Comparison of ENCODE assay signal across 8 cellular contexts in genomic region chr22:35400335-35400680, GRCh38. TPM values are rescaled to one million over a fixed set of nuclear protein-coding genes. Genes with fewer than 3 reads are reported as not detected.
DNase-seq lines count a peak whose midpoint lies in the region; ATAC-seq, FAIRE-seq and TF ChIP-seq lines count a peak whose summit lies in the region.

No MANE protein-coding gene starts in this region.

- peak overlapping the region; percentile 92 for H3K9ac ChIP-seq in skeletal muscle satellite cell (ENCODE audit: low read depth, low read length)

- ATAC-seq in GM18505 (IDR thresholded peaks at IDR 0.05; ENCODE audit: unreplicated experiment) (peak; percentile 9), HG03095 (IDR thresholded peaks at IDR 0.05; ENCODE audit: unreplicated experiment) (peak; percentile 2), left cardiac atrium (peak; percentile 7 to 16)
- ATAC-seq in activated CD8-positive, alpha-beta T cell treated with anti-CD3 and anti-CD28 coated beads for 36 hours = peak; percentile 12

- H3K4me3 ChIP-seq in skeletal muscle satellite cell (ENCODE audit: low read length) = peak overlapping the region; percentile 94

- peaks cover 7% of the 10 kb centered on the region for H3K36me3 ChIP-seq in skeletal muscle satellite cell (ENCODE audit: insufficient read depth, low read length)

- H3K27ac Mint-ChIP-seq in activated CD8-positive, alpha-beta T cell treated with anti-CD3 and anti-CD28 coated beads for 36 hours = peak overlapping the region; percentile 99

- H3K27me3 ChIP-seq in skeletal muscle satellite cell (ENCODE audit: control insufficient read depth, insufficient read depth, low read length) = no peaks in the 10 kb centered on the region

- H3K36me3 Mint-ChIP-seq in activated CD8-positive, alpha-beta T cell treated with anti-CD3 and anti-CD28 coated beads for 36 hours (ENCODE audit: low read depth) = peaks cover 46% of the 10 kb centered on the region

- H3K9me3 ChIP-seq in skeletal muscle satellite cell (replicated peaks; ENCODE audit: low read length) = no peaks in the 10 kb centered on the region

- in situ Hi-C loops in GM13977 (cut with MboI; ENCODE audit: low pct_unique_long_range_greater_than_20kb, low sequenced_read_pairs, unreplicated experiment) = no loop called here

- intact Hi-C loops in activated CD8-positive, alpha-beta T cell treated with anti-CD3 and anti-CD28 coated beads for 36 hours (cut with micrococcal nuclease) = no loop called here
- intact Hi-C loops in left cardiac atrium (cut with DNase I) = no loop called here

- POLR2A ChIA-PET in activated CD8-positive, alpha-beta T cell treated with anti-CD3 and anti-CD28 coated beads for 36 hours (lab: Charles Lee) = interaction anchor here (1.2 to 16.3 kb wide), 4 partner anchors 10 to 205 kb away, joined by 3 to 237 read pairs (median 64); no protein-coding TSS in a partner anchor

- CTCF ChIA-PET in activated CD8-positive, alpha-beta T cell treated with anti-CD3 and anti-CD28 coated beads for 36 hours (lab: Charles Lee) = interaction anchor here (2.0 kb wide), 1 partner anchor 49 kb away, joined by 7 read pairs; no protein-coding TSS in a partner anchor

- DNase-seq in activated CD8-positive, alpha-beta T cell treated with anti-CD3 and anti-CD28 coated beads for 36 hours = peak; percentile 48
- DNase-seq in left cardiac atrium (no peak), GM13977 (ENCODE audit: low spot score) (no peak), NCI-H526 treated with DMSO at 0.1 percent for 48 hours (lab: John Stamatoyannopoulos, UW) (no peak), H54 (ENCODE audit: insufficient read length, low spot score) (no peak)

- FAIRE-seq in H54 (lab: Jason Lieb, UNC) = no peak

- no peak for TF ChIP-seq POLR2A in GM18505 (IDR thresholded peaks at IDR 0.05; ENCODE audit: borderline replicate concordance, extremely low read depth, insufficient read depth, insufficient read length)
- TF ChIP-seq POLR2A in H54 (IDR thresholded peaks at IDR 0.05; ENCODE audit: low read depth, low read length) = no peak

- peak overlapping the region; percentile 92 for H3K4me2 ChIP-seq in skeletal muscle satellite cell (ENCODE audit: low read length)

- H3K4me3 Mint-ChIP-seq in activated CD8-positive, alpha-beta T cell treated with anti-CD3 and anti-CD28 coated beads for 36 hours = peak overlapping the region; percentile 99

- H3K27me3 Mint-ChIP-seq in activated CD8-positive, alpha-beta T cell treated with anti-CD3 and anti-CD28 coated beads for 36 hours = no peaks in the 10 kb centered on the region

- H3K4me1 ChIP-seq in skeletal muscle satellite cell (ENCODE audit: control insufficient read depth, insufficient read depth, low read length) = peaks cover 10% of the 10 kb centered on the region

- peaks cover 26% of the 10 kb centered on the region for H3K4me1 Mint-ChIP-seq in activated CD8-positive, alpha-beta T cell treated with anti-CD3 and anti-CD28 coated beads for 36 hours (ENCODE audit: low read depth)

- no peaks in the 10 kb centered on the region for H3K9me3 Mint-ChIP-seq in activated CD8-positive, alpha-beta T cell treated with anti-CD3 and anti-CD28 coated beads for 36 hours

- TF ChIP-seq CTCF in activated CD8-positive, alpha-beta T cell treated with anti-CD3 and anti-CD28 coated beads for 36 hours (IDR thresholded peaks at IDR 0.05) = no peak
- TF ChIP-seq CTCF in GM13977 (IDR thresholded peaks at IDR 0.05; ENCODE audit: extremely low read depth, insufficient read depth, missing control alignments) = no peak

RNA-seq across cellular contexts. Expression of gene MCM5, which starts 0.4 kb away (rescaled TPM):
- 100 to 1,000 TPM; 318 to 319 TPM for total RNA-seq in activated CD8-positive, alpha-beta T cell treated with anti-CD3 and anti-CD28 coated beads for 36 hours
- 10 to 100 TPM; 11.0 to 21.9 TPM for total RNA-seq in left cardiac atrium
- total RNA-seq in skeletal muscle satellite cell (2012; rRNA removed) = 43.2 and 46.9 TPM in 2 replicates

RNA-seq across cellular contexts. Expression of gene HMOX1, which starts 19.4 kb away (rescaled TPM):
- total RNA-seq in activated CD8-positive, alpha-beta T cell treated with anti-CD3 and anti-CD28 coated beads for 36 hours = under 1 TPM in 1 of 2 experiments, not detected in 1; 0.22 TPM
- 10 to 100 TPM; 13.6 to 16.0 TPM for total RNA-seq in left cardiac atrium
- total RNA-seq in skeletal muscle satellite cell (2012; rRNA removed) = 320 and 388 TPM in 2 replicates

Comparison
In these comparisons a context has a peak if more than half of its experiments do, and no peak if none do; other contexts are left out.
1. RNA of gene MCM5, which starts 0.4 kb away (total RNA-seq): 318 to 319 TPM in activated CD8-positive, alpha-beta T cell treated with anti-CD3 and anti-CD28 coated beads for 36 hours; 11.0 to 21.9 TPM in left cardiac atrium; every median in the first group is over 10 times any median in the second.
2. RNA of gene HMOX1, which starts 19.4 kb away (total RNA-seq): 13.6 to 16.0 TPM in left cardiac atrium; 0.22 TPM in activated CD8-positive, alpha-beta T cell treated with anti-CD3 and anti-CD28 coated beads for 36 hours; every median in the first group is over 10 times any median in the second.
3. Peak in every context shown above with its lines, with median percentiles within 50 percentile points of each other: ATAC-seq.